21 cellular contexts compared by ENCODE assay signal in the genomic region with DNA sequence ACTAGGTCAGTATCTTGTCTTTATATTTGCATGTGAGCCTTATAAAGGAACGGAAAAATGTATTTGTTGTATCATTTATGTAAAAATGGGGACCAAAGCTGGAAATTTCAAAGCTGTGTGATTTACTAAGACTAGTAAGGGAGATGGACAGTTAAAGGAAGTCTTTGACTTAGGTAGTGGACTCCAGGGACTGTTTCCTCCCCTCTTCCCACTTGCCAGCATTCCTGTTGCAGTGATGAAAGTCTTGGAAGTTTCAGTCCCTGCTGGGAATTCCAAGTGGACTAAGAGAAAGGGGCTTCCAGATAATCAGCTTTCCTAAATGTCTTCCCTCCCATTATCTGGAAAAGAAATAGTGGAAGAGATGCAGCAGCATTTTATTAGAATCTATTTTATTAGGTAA.
DNase-seq lines count a peak whose midpoint lies in the region; ATAC-seq and TF ChIP-seq lines count a peak whose summit lies in the region.
"Had no signal": no experiment of that assay in that cellular context is flagged by ENCODE, and none has a peak within 500 bp of the region (broad histone marks: within the 10 kb centered on the region; RNA-seq: fewer than 3 reads in every experiment).

No MANE protein-coding gene starts in this region.

- H3K9ac ChIP-seq in mesendoderm (ENCODE audit: low read length) = no peak overlapping the region
- H3K9ac ChIP-seq: BLaER1 treated with 17β-estradiol and CSF1 and Interleukin-3, amounts not matched to agents 10 nM and 100 nM; GM23248 had no signal

- H3K23ac ChIP-seq in mesendoderm (ENCODE audit: low read length) = no peak overlapping the region

- H3K4me2 ChIP-seq in mesendoderm (ENCODE audit: low read length) = no peak overlapping the region
- H3K4me2 ChIP-seq: A549; BLaER1 treated with 17β-estradiol and CSF1 and Interleukin-3, amounts not matched to agents 10 nM and 100 nM had no signal

- no peaks in the 10 kb centered on the region for H3K79me1 ChIP-seq in mesendoderm (ENCODE audit: low read length)

- no peak overlapping the region for H2AK5ac ChIP-seq in mesendoderm (ENCODE audit: low read length)

- ATAC-seq in Right ventricle myocardium superior (ENCODE audit: poor library complexity) = peak; percentile 49
- ATAC-seq: A549 had no signal

- H2BK5ac ChIP-seq in mesendoderm (ENCODE audit: low read length) = no peak overlapping the region

- H3K27me3 Mint-ChIP-seq in endothelial cell (ENCODE audit: unreplicated experiment) (peaks cover 2% of the 10 kb centered on the region), Calu3 (ENCODE audit: unreplicated experiment) (peaks cover 16% of the 10 kb centered on the region)

- H4K5ac ChIP-seq in mesendoderm (ENCODE audit: low read length) = no peak overlapping the region

- no peak overlapping the region for H4K8ac ChIP-seq in mesendoderm (ENCODE audit: low read depth, low read length)

- no peaks in the 10 kb centered on the region for H3K4me1 ChIP-seq in right atrium auricular region
- no peaks in the 10 kb centered on the region for H3K4me1 ChIP-seq in mesendoderm (ENCODE audit: control insufficient read depth, low read depth, low read length)
- H3K4me1 ChIP-seq: A549, BE2C, HAP-1 had no signal

- DNase-seq in Right ventricle myocardium superior (no peak), right atrium auricular region (ENCODE audit: low spot score) (no peak), endothelial cell (ENCODE audit: low spot score) (no peak), mesendoderm (peak; percentile 28), NCI-H146 (lab: John Stamatoyannopoulos, UW) (no peak), Calu3 (no peak)
- no peak for DNase-seq in activated CD4-positive, CD25-positive, alpha-beta regulatory T cell treated with anti-CD3 and anti-CD28 coated beads, Interleukin-2, amount 50 U/mL, for 72 hours
- DNase-seq: 8988T; ACHN; AML-193; BE2C; CD4-positive, alpha-beta memory T cell; COR-L47; DMS153; DND-41; GM23248; HFFc6 had no signal

- WGBS in mesendoderm (ENCODE audit: extremely low coverage, insufficient coverage, low lambda C conversion rate) = no CpG with 5 or more reads among the region's 1 CpG

- BruUV-seq in Calu3 (replicated peaks; lab: Mats Ljungman, UMichigan) = no TSS peak

- no peak overlapping the region for H3K4me3 Mint-ChIP-seq in endothelial cell (ENCODE audit: unreplicated experiment)
- no peak overlapping the region for H3K4me3 Mint-ChIP-seq in Calu3 (ENCODE audit: low read depth, unreplicated experiment)
- H3K4me3 Mint-ChIP-seq: CD14-positive monocyte; CD4-positive, alpha-beta memory T cell; HFFc6 had no signal

- H3K56ac ChIP-seq in mesendoderm (ENCODE audit: low read length) = no peak overlapping the region

- H3K9me3 ChIP-seq in right atrium auricular region = peaks cover 0 to 7% of the 10 kb centered on the region in 2 donors
- H3K9me3 ChIP-seq: A549; BE2C; BLaER1 treated with 17β-estradiol and CSF1 and Interleukin-3, amounts not matched to agents 10 nM and 100 nM; HAP-1 had no signal

- H3K27me3 ChIP-seq in right atrium auricular region (no peaks in the 10 kb centered on the region), mesendoderm (ENCODE audit: insufficient read depth, low read length, poor library complexity) (no peaks in the 10 kb centered on the region)
- H3K27me3 ChIP-seq: BLaER1 treated with 17β-estradiol and CSF1 and Interleukin-3, amounts not matched to agents 10 nM and 100 nM had no signal

- no peak overlapping the region for H2BK15ac ChIP-seq in mesendoderm (replicated peaks; ENCODE audit: low read depth)

- TF ChIP-seq CTCF in right atrium auricular region (IDR thresholded peaks at IDR 0.05) (no peak), endothelial cell (IDR thresholded peaks at IDR 0.05; ENCODE audit: unreplicated experiment) (no peak), Calu3 (IDR thresholded peaks at IDR 0.05; ENCODE audit: unreplicated experiment) (no peak)

- H3K27ac Mint-ChIP-seq in endothelial cell (ENCODE audit: unreplicated experiment) (peak overlapping the region; percentile 45), Calu3 (ENCODE audit: unreplicated experiment) (no peak overlapping the region)
- H3K27ac Mint-ChIP-seq: CD14-positive monocyte; CD4-positive, alpha-beta memory T cell; HFFc6 had no signal

- CTCF ChIA-PET in Calu3 (lab: Charles Lee) = no interaction called here

- no peak overlapping the region for H3K18ac ChIP-seq in mesendoderm (ENCODE audit: low read length)

- no peak overlapping the region for H3K4me3 ChIP-seq in right atrium auricular region
- H3K4me3 ChIP-seq in mesendoderm (ENCODE audit: low read length) = no peak overlapping the region
- H3K4me3 ChIP-seq: A549; BLaER1 treated with 17β-estradiol and CSF1 and Interleukin-3, amounts not matched to agents 10 nM and 100 nM; GM23248; HAP-1 had no signal

- no peaks in the 10 kb centered on the region for H3K36me3 ChIP-seq in right atrium auricular region
- H3K36me3 ChIP-seq in mesendoderm (ENCODE audit: control insufficient read depth, insufficient read depth, low read length) = no peaks in the 10 kb centered on the region
- H3K36me3 ChIP-seq: BE2C; BLaER1 treated with 17β-estradiol and CSF1 and Interleukin-3, amounts not matched to agents 10 nM and 100 nM; HAP-1 had no signal

- no peak overlapping the region for H3K27ac ChIP-seq in right atrium auricular region
- no peak overlapping the region for H3K27ac ChIP-seq in mesendoderm (ENCODE audit: low read depth, low read length)
- H3K27ac ChIP-seq: A549; BLaER1 treated with 17β-estradiol and CSF1 and Interleukin-3, amounts not matched to agents 10 nM and 100 nM; GM23248 had no signal

- H3K79me2 ChIP-seq in mesendoderm (ENCODE audit: control insufficient read depth, insufficient read depth, low read length) = no peaks in the 10 kb centered on the region

- intact Hi-C loops in Right ventricle myocardium superior (cut with DNase I) = no loop called here
- intact Hi-C loops in Calu3 (cut with micrococcal nuclease; ENCODE audit: unreplicated experiment) = no loop called here

- H3K36me3 Mint-ChIP-seq in endothelial cell (ENCODE audit: low read depth, unreplicated experiment) (no peaks in the 10 kb centered on the region), Calu3 (ENCODE audit: insufficient read depth, unreplicated experiment) (no peaks in the 10 kb centered on the region)
- H3K36me3 Mint-ChIP-seq: CD14-positive monocyte; CD4-positive, alpha-beta memory T cell had no signal

- H3K9me3 Mint-ChIP-seq in endothelial cell (ENCODE audit: unreplicated experiment) (no peaks in the 10 kb centered on the region), Calu3 (ENCODE audit: low read depth, unreplicated experiment) (no peaks in the 10 kb centered on the region)
- H3K9me3 Mint-ChIP-seq: CD14-positive monocyte, HFFc6 had no signal

- H3K4me1 Mint-ChIP-seq in endothelial cell (ENCODE audit: unreplicated experiment) (peaks cover 27% of the 10 kb centered on the region), Calu3 (ENCODE audit: low read depth, unreplicated experiment) (no peaks in the 10 kb centered on the region)
- H3K4me1 Mint-ChIP-seq: CD14-positive monocyte; CD4-positive, alpha-beta memory T cell had no signal

- peak overlapping the region; percentile 6 for H2BK120ac ChIP-seq in mesendoderm (ENCODE audit: low read depth, low read length)

- no peak overlapping the region for H3K4ac ChIP-seq in mesendoderm (ENCODE audit: low read depth, low read length)
